20 cellular contexts compared by ENCODE assay signal in genomic region chr4:128688025-128688721, GRCh38.
"Had no signal": no experiment of that assay in that cellular context is flagged by ENCODE, and none has a peak within 500 bp of the region (broad histone marks: within the 10 kb centered on the region; RNA-seq: fewer than 3 reads in every experiment).

No MANE protein-coding gene starts in this region.

- H3K27ac Mint-ChIP-seq: natural killer cell; neural progenitor cell; stimulated activated naive B cell treated with anti-CD40 and anti-IgM and Interleukin-4, amounts not matched to agents 10 μg/mL and 1 μg/mL and 100 μg/mL, for 72 hours; stimulated activated naive CD8-positive, alpha-beta T cell treated with anti-CD3 and anti-CD28 coated beads, Interleukin-15, amount 100 ng/mL, for 72 hours had no signal

- H3K36me3 ChIP-seq: colonic mucosa, esophagus squamous epithelium, neural progenitor cell, ovary, right atrium auricular region, thoracic aorta had no signal

- H3K9ac ChIP-seq: neural progenitor cell had no signal

- H3K36me3 Mint-ChIP-seq: natural killer cell; neural progenitor cell; stimulated activated naive B cell treated with anti-CD40 and anti-IgM and Interleukin-4, amounts not matched to agents 10 μg/mL and 1 μg/mL and 100 μg/mL, for 72 hours had no signal

- H3K4me1 ChIP-seq: colonic mucosa, foreskin keratinocyte, right atrium auricular region had no signal

- H3K9me3 ChIP-seq: colonic mucosa, ovary, right atrium auricular region, thoracic aorta had no signal

- DNase-seq: cerebellar nuclear complex; colonic mucosa; dermis blood vessel endothelial cell; esophagus squamous epithelium; foreskin keratinocyte; head of caudate nucleus; hippocampal formation; mammary epithelial cell; natural killer cell; nucleus accumbens; ovary; stimulated activated CD4-positive, alpha-beta T cell treated with anti-CD3 and anti-CD28 coated beads, Interleukin-15, amount 100 ng/mL, for 24 hours; stimulated activated CD4-positive, alpha-beta T cell treated with anti-CD3 and anti-CD28 coated beads, Interleukin-1b, Interleukin-23, amount 100 ng/mL, for 48 hours; stimulated activated CD4-positive, alpha-beta T cell treated with anti-CD3 and anti-CD28 coated beads, Interleukin-4, amount 100 ng/mL, for 4 hours; stimulated activated naive B cell treated with anti-CD40 and anti-IgM and Interleukin-4, amounts not matched to agents 10 μg/mL and 1 μg/mL and 100 μg/mL, for 72 hours; stimulated activated naive CD8-positive, alpha-beta T cell treated with anti-CD3 and anti-CD28 coated beads, Interleukin-15, amount 100 ng/mL, for 72 hours; trophoblast cell had no signal

- H3K4me2 ChIP-seq: neural progenitor cell had no signal

- H3K4me3 ChIP-seq: colonic mucosa, esophagus squamous epithelium, neural progenitor cell, ovary, right atrium auricular region, thoracic aorta had no signal

- H3K27me3 Mint-ChIP-seq: stimulated activated naive B cell treated with anti-CD40 and anti-IgM and Interleukin-4, amounts not matched to agents 10 μg/mL and 1 μg/mL and 100 μg/mL, for 72 hours had no signal

- H3K27ac ChIP-seq: colonic mucosa, esophagus squamous epithelium, foreskin keratinocyte, neural progenitor cell, ovary, right atrium auricular region, thoracic aorta had no signal

- H3K4me1 Mint-ChIP-seq: natural killer cell; stimulated activated naive CD8-positive, alpha-beta T cell treated with anti-CD3 and anti-CD28 coated beads, Interleukin-15, amount 100 ng/mL, for 72 hours had no signal

- H3K4me3 Mint-ChIP-seq: natural killer cell; neural progenitor cell; stimulated activated naive B cell treated with anti-CD40 and anti-IgM and Interleukin-4, amounts not matched to agents 10 μg/mL and 1 μg/mL and 100 μg/mL, for 72 hours; stimulated activated naive CD8-positive, alpha-beta T cell treated with anti-CD3 and anti-CD28 coated beads, Interleukin-15, amount 100 ng/mL, for 72 hours had no signal

- H3K9me3 Mint-ChIP-seq: natural killer cell; stimulated activated naive CD8-positive, alpha-beta T cell treated with anti-CD3 and anti-CD28 coated beads, Interleukin-15, amount 100 ng/mL, for 72 hours had no signal

- H3K27me3 ChIP-seq: colonic mucosa, esophagus squamous epithelium, foreskin keratinocyte, neural progenitor cell, ovary, right atrium auricular region had no signal
